17 cellular contexts compared by ENCODE assay signal in the genomic region with DNA sequence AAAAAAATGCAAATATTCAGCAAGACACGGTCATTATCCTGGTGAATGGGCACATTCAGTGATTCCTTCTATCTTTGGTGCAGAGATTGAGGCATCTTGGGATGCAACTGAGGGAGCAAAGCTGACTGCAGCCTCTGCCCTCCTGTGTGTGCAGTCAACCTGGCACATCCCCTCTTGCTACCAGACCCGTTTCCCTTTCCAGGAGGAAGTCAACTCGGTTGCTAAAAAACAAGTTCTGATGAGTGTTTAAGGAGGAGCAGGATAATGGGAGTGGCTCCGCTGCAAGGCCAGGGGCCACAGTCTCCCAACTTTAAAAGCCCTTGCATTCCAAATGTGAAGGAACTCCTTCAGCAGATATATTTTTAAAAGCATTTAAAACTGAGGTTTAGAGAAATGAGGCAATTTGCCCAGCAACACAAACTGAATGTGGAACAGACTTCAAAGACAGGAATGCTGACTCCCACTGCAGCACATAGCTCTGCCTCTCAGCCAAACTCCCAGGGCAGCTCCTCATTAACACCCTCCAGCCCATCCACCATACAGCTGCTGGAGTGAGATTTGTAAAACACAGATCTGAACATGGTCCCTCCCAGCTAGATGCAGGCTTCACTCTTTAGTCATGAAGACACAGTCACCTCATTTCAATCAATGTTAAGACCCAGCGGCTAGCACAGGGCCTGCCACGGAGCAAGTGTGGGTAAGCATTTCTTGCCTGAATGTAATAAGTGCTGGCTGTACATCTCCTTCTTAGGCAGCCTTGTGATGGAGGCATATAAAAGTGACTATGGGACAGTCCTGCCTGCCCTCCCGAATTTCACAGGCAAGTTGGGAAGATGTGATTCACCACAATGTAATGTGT. TPM values are rescaled to one million over a fixed set of nuclear protein-coding genes. Genes with fewer than 3 reads are reported as not detected.
A peak's percentile ranks its signal among the peaks of the same experiment; 100 is the strongest.
DNase-seq lines count a peak whose midpoint lies in the region; ATAC-seq and TF ChIP-seq lines count a peak whose summit lies in the region.
"Had no signal": no experiment of that assay in that cellular context is flagged by ENCODE, and none has a peak within 500 bp of the region (broad histone marks: within the 10 kb centered on the region; RNA-seq: fewer than 3 reads in every experiment).

No MANE protein-coding gene starts in this region.

- intact Hi-C loops in left cardiac atrium (cut with DNase I) (no loop called here), Right ventricle myocardium inferior (cut with DNase I) (no loop called here), uterus (cut with DNase I; ENCODE audit: low total_unique reads) (no loop called here), head of caudate nucleus (cut with DNase I) (no loop called here)

- H3K4me3 ChIP-seq in epithelial cell of esophagus (ENCODE audit: low read length): no peak overlapping the region
- no peak overlapping the region for H3K4me3 ChIP-seq in lung
- H3K4me3 ChIP-seq in uterus: no peak overlapping the region
- no peak overlapping the region for H3K4me3 ChIP-seq in CD8-positive, alpha-beta memory T cell (ENCODE audit: low read length)
- H3K4me3 ChIP-seq: testis had no signal

- DNase-seq in left cardiac atrium (no peak), Right ventricle myocardium inferior (ENCODE audit: missing footprints) (no peak), epithelial cell of esophagus (ENCODE audit: low read depth) (peak; percentile 72), lung (ENCODE audit: low spot score) (no peak), uterus (no peak), head of caudate nucleus (no peak), NCI-H510A (lab: John Stamatoyannopoulos, UW) (no peak)
- no peak for DNase-seq in CD8-positive, alpha-beta memory T cell
- DNase-seq: activated naive CD4-positive, alpha-beta T cell treated with anti-CD3 and anti-CD28 coated beads, Interleukin-2, amount 10 ng/mL, durations not matched to agents 7 days and 5 days; kidney; NCI-H1694 treated with DMSO at 0.1 percent for 48 hours; NCI-H69; SIG-M5; testis had no signal

- peak; percentile 86 to 92 for ATAC-seq in left cardiac atrium
- no peak for ATAC-seq in Right ventricle myocardium inferior
- peak; percentile 42 for ATAC-seq in lung (ENCODE audit: insufficient read depth, low FRiP score)

- H3K27ac ChIP-seq in lung (ENCODE audit: low read depth in 1 of 2, low read length in 1 of 2): peak overlapping the region in 1 of 2 donors; percentile 67
- peak overlapping the region; percentile 2 to 29 for H3K27ac ChIP-seq in uterus
- H3K27ac ChIP-seq in CD8-positive, alpha-beta memory T cell (ENCODE audit: low read depth, low read length): no peak overlapping the region
- H3K27ac ChIP-seq: KMS-11, testis had no signal

- TF ChIP-seq CTCF in epithelial cell of esophagus (IDR thresholded peaks at IDR 0.05; ENCODE audit: insufficient read depth, low read depth, low read length, missing control alignments) (no peak), lung (IDR thresholded peaks at IDR 0.05; ENCODE audit: control extremely low read depth, extremely low read depth) (no peak), uterus (IDR thresholded peaks at IDR 0.05) (no peak)

- H3K4me1 Mint-ChIP-seq in CD8-positive, alpha-beta memory T cell: no peaks in the 10 kb centered on the region
- H3K4me1 Mint-ChIP-seq: activated naive CD4-positive, alpha-beta T cell treated with anti-CD3 and anti-CD28 coated beads, Interleukin-2, amount 10 ng/mL, durations not matched to agents 7 days and 5 days; neural crest cell had no signal

- TF ChIP-seq POLR2A in uterus (IDR thresholded peaks at IDR 0.05): no peak

- peaks cover 0 to 2% of the 10 kb centered on the region in 2 donors for H3K4me1 ChIP-seq in lung (ENCODE audit: control insufficient read depth in 2 of 2, insufficient read depth in 2 of 2, low read length in 2 of 2)
- no peaks in the 10 kb centered on the region for H3K4me1 ChIP-seq in uterus
- H3K4me1 ChIP-seq in CD8-positive, alpha-beta memory T cell (ENCODE audit: insufficient read depth, low read length): no peaks in the 10 kb centered on the region
- H3K4me1 ChIP-seq: testis had no signal

- peaks cover 0 to 9% of the 10 kb centered on the region in 2 donors for H3K27me3 Mint-ChIP-seq in CD8-positive, alpha-beta memory T cell

- H3K9me3 Mint-ChIP-seq in CD8-positive, alpha-beta memory T cell: peaks cover 0 to 2% (median 0%) of the 10 kb centered on the region in 5 donors
- H3K9me3 Mint-ChIP-seq: activated naive CD4-positive, alpha-beta T cell treated with anti-CD3 and anti-CD28 coated beads, Interleukin-2, amount 10 ng/mL, durations not matched to agents 7 days and 5 days; neural crest cell had no signal

- POLR2A ChIA-PET in CD8-positive, alpha-beta memory T cell (lab: Charles Lee): no interaction called here

- H3K36me3 ChIP-seq in lung (ENCODE audit: control insufficient read depth in 2 of 2, insufficient read depth in 2 of 2, low read length in 2 of 2) (no peaks in the 10 kb centered on the region), uterus (no peaks in the 10 kb centered on the region)
- no peaks in the 10 kb centered on the region for H3K36me3 ChIP-seq in CD8-positive, alpha-beta memory T cell (ENCODE audit: insufficient read depth, low read length)

- H3K36me3 Mint-ChIP-seq in CD8-positive, alpha-beta memory T cell: peaks cover 0 to 1% (median 0%) of the 10 kb centered on the region in 3 donors
- H3K36me3 Mint-ChIP-seq: activated naive CD4-positive, alpha-beta T cell treated with anti-CD3 and anti-CD28 coated beads, Interleukin-2, amount 10 ng/mL, durations not matched to agents 7 days and 5 days had no signal

- no peak overlapping the region for H3K4me3 Mint-ChIP-seq in CD8-positive, alpha-beta memory T cell
- H3K4me3 Mint-ChIP-seq: activated naive CD4-positive, alpha-beta T cell treated with anti-CD3 and anti-CD28 coated beads, Interleukin-2, amount 10 ng/mL, durations not matched to agents 7 days and 5 days; neural crest cell had no signal

- H3K9me3 ChIP-seq in lung (ENCODE audit: control insufficient read depth in 2 of 2, insufficient read depth in 1 of 2, low read length in 1 of 2) (no peaks in the 10 kb centered on the region), uterus (no peaks in the 10 kb centered on the region)
- H3K9me3 ChIP-seq in CD8-positive, alpha-beta memory T cell (ENCODE audit: low read length): no peaks in the 10 kb centered on the region
- H3K9me3 ChIP-seq: testis had no signal

- no peak overlapping the region for H3K27ac Mint-ChIP-seq in CD8-positive, alpha-beta memory T cell
- H3K27ac Mint-ChIP-seq: activated naive CD4-positive, alpha-beta T cell treated with anti-CD3 and anti-CD28 coated beads, Interleukin-2, amount 10 ng/mL, durations not matched to agents 7 days and 5 days had no signal

- 52 to 59% methylated on average over 7 of the region's 7 CpGs for WGBS in lung, 2 donors

- H3K27me3 ChIP-seq in lung (ENCODE audit: control insufficient read depth, insufficient read depth): no peaks in the 10 kb centered on the region
- H3K27me3 ChIP-seq in uterus: no peaks in the 10 kb centered on the region
- no peaks in the 10 kb centered on the region for H3K27me3 ChIP-seq in CD8-positive, alpha-beta memory T cell (ENCODE audit: insufficient read depth, low read length, poor library complexity, severe bottlenecking)
- H3K27me3 ChIP-seq: testis had no signal

- CTCF ChIA-PET in CD8-positive, alpha-beta memory T cell (lab: Charles Lee): no interaction called here

RNA-seq across cellular contexts. Expression of gene VSNL1, which starts 54.3 kb away (rescaled TPM):
- total RNA-seq in left cardiac atrium (10 to 100 TPM; 25.2 to 26.6 TPM), Right ventricle myocardium inferior (10.4 TPM), lung (1 to 10 TPM; 1.9 to 6.9 TPM), uterus (1 to 10 TPM in 1 of 4 donors, under 1 TPM in 2, not detected in 1; 0.29 to 1.8 (median 0.61) TPM)
- polyA plus RNA-seq in lung: 1 to 10 TPM in 1 of 2 donors, under 1 TPM in 1; 0.87 to 1.1 TPM
- total RNA-seq in CD8-positive, alpha-beta memory T cell: not detected
- not detected for polyA plus RNA-seq in CD8-positive, alpha-beta memory T cell
- total RNA-seq: A172 had no signal
